In genomic region chr1:151944859-151945575, GRCh38 we compare ENCODE assay signal across 9 cellular contexts. TPM values are rescaled to one million over a fixed set of nuclear protein-coding genes. Genes with fewer than 3 reads are reported as not detected.
DNase-seq lines count a peak whose midpoint lies in the region; ATAC-seq and TF ChIP-seq lines count a peak whose summit lies in the region.
"Had no signal": no experiment of that assay in that cellular context is flagged by ENCODE, and none has a peak within 500 bp of the region (broad histone marks: within the 10 kb centered on the region; RNA-seq: fewer than 3 reads in every experiment).

No MANE protein-coding gene starts in this region.

- H3K9me3 ChIP-seq in uterus = no peaks in the 10 kb centered on the region

- no peaks in the 10 kb centered on the region for H3K27me3 Mint-ChIP-seq in mesothelial cell of epicardium (ENCODE audit: low read depth)

- no peak overlapping the region for H3K4me3 Mint-ChIP-seq in mesothelial cell of epicardium

- peak; percentile 5 for TF ChIP-seq CTCF in brain microvascular endothelial cell (IDR thresholded peaks at IDR 0.05; ENCODE audit: low read depth, low read length, missing control alignments)
- no peak for TF ChIP-seq CTCF in mesothelial cell of epicardium (IDR thresholded peaks at IDR 0.05; ENCODE audit: unreplicated experiment)
- TF ChIP-seq CTCF in uterus (IDR thresholded peaks at IDR 0.05) = no peak

- peak overlapping the region; percentile 30 for H3K27ac ChIP-seq in brain microvascular endothelial cell
- H3K27ac ChIP-seq in uterus = peak overlapping the region; percentile 43 to 54
- H3K27ac ChIP-seq: KMS-11 had no signal

- no peaks in the 10 kb centered on the region for H3K4me1 ChIP-seq in uterus

- DNase-seq in Right ventricle myocardium superior = no peak
- DNase-seq in cardiac septum (ENCODE audit: low spot score) = no peak
- DNase-seq in brain microvascular endothelial cell = no peak
- no peak for DNase-seq in mesothelial cell of epicardium (ENCODE audit: low spot score in 2 of 2, unreplicated experiment in 2 of 2)
- no peak for DNase-seq in uterus
- DNase-seq in NCI-H2029 treated with DMSO at 0.1 percent for 48 hours (lab: John Stamatoyannopoulos, UW) = no peak
- no peak for DNase-seq in cortex of kidney (lab: John Stamatoyannopoulos, UW)
- DNase-seq in H7 = no peak

- no peaks in the 10 kb centered on the region for H3K27me3 ChIP-seq in brain microvascular endothelial cell (replicated peaks)
- no peaks in the 10 kb centered on the region for H3K27me3 ChIP-seq in uterus
- no peaks in the 10 kb centered on the region for H3K27me3 ChIP-seq in H7 (ENCODE audit: control insufficient read depth, insufficient read depth, low read length)

- peaks cover 23% of the 10 kb centered on the region for H3K4me1 Mint-ChIP-seq in mesothelial cell of epicardium

- peak; percentile 4 for ATAC-seq in Right ventricle myocardium superior (ENCODE audit: poor library complexity)

- in situ Hi-C loops in brain microvascular endothelial cell (cut with HindIII; ENCODE audit: low pct_ligation_motif_present, low sequenced_read_pairs) = no loop called here

- intact Hi-C loops in Right ventricle myocardium superior (cut with DNase I) = no loop called here
- intact Hi-C loops in cardiac septum (cut with DNase I) = no loop called here
- intact Hi-C loops in uterus (cut with DNase I; ENCODE audit: low total_unique reads) = no loop called here

- no peaks in the 10 kb centered on the region for H3K9me3 Mint-ChIP-seq in mesothelial cell of epicardium

- H3K4me3 ChIP-seq in brain microvascular endothelial cell (ENCODE audit: low read depth, low read length) (no peak overlapping the region), uterus (no peak overlapping the region), H7 (ENCODE audit: insufficient read depth, low read depth, low read length) (no peak overlapping the region)

- TF ChIP-seq POLR2A in uterus (IDR thresholded peaks at IDR 0.05) = no peak

- no peaks in the 10 kb centered on the region for H3K36me3 Mint-ChIP-seq in mesothelial cell of epicardium

- H3K36me3 ChIP-seq in brain microvascular endothelial cell (replicated peaks) (no peaks in the 10 kb centered on the region), uterus (no peaks in the 10 kb centered on the region), H7 (replicated peaks; ENCODE audit: control insufficient read depth, insufficient read depth, low read length) (no peaks in the 10 kb centered on the region)

- H3K27ac Mint-ChIP-seq in mesothelial cell of epicardium = peak overlapping the region; percentile 39

RNA-seq across cellular contexts. Expression of gene THEM4, which starts 35.7 kb away (rescaled TPM):
- 17.0 TPM for total RNA-seq in Right ventricle myocardium superior
- 15.7 TPM for total RNA-seq in cardiac septum
- 23.3 to 24.3 TPM (median 24.1 TPM) in 3 replicates for total RNA-seq in mesothelial cell of epicardium
- total RNA-seq in uterus = 10 to 100 TPM; 11.5 to 56.4 (median 18.3) TPM
- total RNA-seq in H7 (2014; rRNA removed; shearing (Covaris generic)) = 21.4 and 22.6 TPM in 2 replicates

RNA-seq across cellular contexts. Expression of gene S100A10, which starts 48.6 kb away (rescaled TPM):
- total RNA-seq in Right ventricle myocardium superior = 230 TPM
- 131 TPM for total RNA-seq in cardiac septum
- 219 to 234 TPM (median 222 TPM) in 3 replicates for total RNA-seq in mesothelial cell of epicardium
- 100 to 1,000 TPM in 1 of 4 donors, 10 to 100 TPM in 3; 21.8 to 189 (median 34.6) TPM for total RNA-seq in uterus
- total RNA-seq in H7 (2014; rRNA removed; shearing (Covaris generic)) = 102 and 116 TPM in 2 replicates
